In genomic region chr17:36859003-36859300, GRCh38 we compare ENCODE assay signal across 19 cellular contexts.
"Had no signal": no experiment of that assay in that cellular context is flagged by ENCODE, and none has a peak within 500 bp of the region (broad histone marks: within the 10 kb centered on the region; RNA-seq: fewer than 3 reads in every experiment).

No MANE protein-coding gene starts in this region.

- H3K4me2 ChIP-seq: KMS-11 had no signal

- H3K9me3 ChIP-seq: adrenal gland, MG63 had no signal

- H3K9ac ChIP-seq: KMS-11 had no signal

- H3K36me3 ChIP-seq: adrenal gland, MG63 had no signal

- H3K4me3 ChIP-seq: adrenal gland, MG63 had no signal

- H3K4me1 ChIP-seq: adrenal gland had no signal

- DNase-seq: activated CD4-positive, alpha-beta T cell treated with anti-CD3 and anti-CD28 coated beads for 4 hours; activated CD8-positive, alpha-beta memory T cell treated with anti-CD3 and anti-CD28 coated beads, Interleukin-2, amount 50 U/mL, for 4 hours; activated CD8-positive, alpha-beta T cell treated with anti-CD3 and anti-CD28 coated beads for 36 hours; activated gamma-delta T cell treated with Interleukin-2 at 50 U/mL for 16 hours; activated naive CD4-positive, alpha-beta T cell treated with anti-CD3 and anti-CD28 coated beads, Interleukin-2, amount 10 ng/mL, durations not matched to agents 7 days and 5 days; activated naive CD8-positive, alpha-beta T cell treated with anti-CD3 and anti-CD28 coated beads, Interleukin-2, amount 10 ng/mL, durations not matched to agents 7 days and 5 days; activated T-cell treated with anti-CD3 and anti-CD28 coated beads, Interleukin-2, amount 50 U/mL, for 72 hours; adrenal gland; anterior cingulate cortex; MG63; MV-4-11; NCI-H1105; NCI-H1436; NCI-H187; NCI-H2081; NCI-H446; Right ventricle myocardium superior had no signal

- ATAC-seq: activated CD4-positive, CD25-positive, alpha-beta regulatory T cell treated with anti-CD3 and anti-CD28 coated beads, Interleukin-2, amount 50 U/mL, for 24 hours; activated CD8-positive, alpha-beta T cell treated with anti-CD3 and anti-CD28 coated beads for 36 hours; activated T-cell treated with anti-CD3 and anti-CD28 coated beads, Interleukin-2, amount 50 U/mL, for 72 hours had no signal

- H3K27me3 ChIP-seq: adrenal gland, MG63 had no signal

- H3K27ac ChIP-seq: adrenal gland, KMS-11 had no signal
